ENCODE assay signal across 8 cellular contexts in the genomic region with DNA sequence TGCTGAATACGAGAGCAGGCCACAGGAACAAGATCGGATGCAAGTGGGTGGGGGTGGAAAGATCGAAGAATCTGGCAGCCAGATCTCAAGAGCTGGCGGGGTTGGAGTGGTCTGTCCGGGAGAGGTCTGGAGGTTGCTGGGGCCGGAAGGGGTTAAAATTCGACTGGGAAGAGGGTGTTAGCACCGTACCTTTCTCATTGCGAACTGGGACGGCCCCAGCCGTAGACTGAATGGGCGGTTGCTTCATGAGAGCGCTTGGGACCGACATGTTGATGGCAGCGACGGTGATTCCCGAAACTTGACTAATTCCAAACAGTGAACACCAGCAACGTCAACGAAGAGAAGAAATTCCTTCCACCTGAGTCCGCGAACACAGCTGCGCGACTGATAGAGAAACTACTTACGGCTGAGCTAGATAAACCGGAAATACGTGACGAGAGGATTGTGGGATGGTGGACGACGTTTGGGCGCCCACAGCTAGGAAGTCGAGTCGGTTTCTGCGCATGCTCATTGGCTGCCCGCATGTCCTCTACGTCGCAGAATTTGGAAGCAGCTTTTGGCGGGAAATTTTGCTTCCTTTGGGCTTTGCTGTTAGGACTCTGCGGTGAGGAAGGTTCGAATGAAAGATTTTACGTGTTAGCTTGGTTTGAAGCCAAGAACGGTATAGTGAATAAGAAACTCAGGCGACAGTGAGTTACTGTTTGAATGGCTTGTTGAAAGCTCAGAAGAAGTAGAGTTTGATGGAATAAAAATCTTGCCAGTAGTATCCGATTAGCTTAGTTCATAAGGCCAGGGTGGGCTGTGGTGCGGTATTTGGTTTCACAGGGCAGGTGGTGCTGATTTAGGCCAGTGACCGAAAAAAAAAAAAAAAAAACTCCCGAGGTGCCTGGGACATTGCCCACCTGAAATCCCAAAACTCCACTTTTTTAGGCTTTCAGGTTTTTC. TPM values are rescaled to one million over a fixed set of nuclear protein-coding genes. Genes with fewer than 3 reads are reported as not detected.
DNase-seq lines count a peak whose midpoint lies in the region; ATAC-seq, FAIRE-seq and TF ChIP-seq lines count a peak whose summit lies in the region.

A gene with protein sequence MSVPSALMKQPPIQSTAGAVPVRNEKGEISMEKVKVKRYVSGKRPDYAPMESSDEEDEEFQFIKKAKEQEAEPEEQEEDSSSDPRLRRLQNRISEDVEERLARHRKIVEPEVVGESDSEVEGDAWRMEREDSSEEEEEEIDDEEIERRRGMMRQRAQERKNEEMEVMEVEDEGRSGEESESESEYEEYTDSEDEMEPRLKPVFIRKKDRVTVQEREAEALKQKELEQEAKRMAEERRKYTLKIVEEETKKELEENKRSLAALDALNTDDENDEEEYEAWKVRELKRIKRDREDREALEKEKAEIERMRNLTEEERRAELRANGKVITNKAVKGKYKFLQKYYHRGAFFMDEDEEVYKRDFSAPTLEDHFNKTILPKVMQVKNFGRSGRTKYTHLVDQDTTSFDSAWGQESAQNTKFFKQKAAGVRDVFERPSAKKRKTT (minus strand): TSS at position 389 of the 945 bp plus-strand sequence. CDS start 121 bp downstream, at position 268.

- no TSS peak for BruUV-seq in mammary epithelial cell (replicated peaks; lab: Mats Ljungman, UMichigan)

- H3K36me3 ChIP-seq in WERI-Rb-1 (peaks cover 36% of the 10 kb centered on the region), mammary epithelial cell (ENCODE audit: insufficient read depth, low read length) (no peaks in the 10 kb centered on the region), iPS-20b (ENCODE audit: insufficient read depth, low read depth, low read length) (peaks cover 9% of the 10 kb centered on the region; the same call in 1 of the 2 replicates)

- dilution Hi-C loops in mammary epithelial cell (cut with HindIII; ENCODE audit: low sequenced_read_pairs) = no loop called here

- in situ Hi-C loops in mammary epithelial cell (cut with MboI; ENCODE audit: low sequenced_read_pairs in 2 of 2) = no loop called here

- H4K20me1 ChIP-seq in mammary epithelial cell (ENCODE audit: insufficient read depth, low read length) = no peaks in the 10 kb centered on the region

- H3K27me3 ChIP-seq in WERI-Rb-1 (ENCODE audit: insufficient read depth, low read depth, severe bottlenecking) (no peaks in the 10 kb centered on the region), mammary epithelial cell (ENCODE audit: insufficient read depth, low read length) (no peaks in the 10 kb centered on the region), iPS-20b (ENCODE audit: insufficient read depth, low read length) (peaks cover 15% of the 10 kb centered on the region; the same call in 1 of the 2 replicates)

- H3K27ac ChIP-seq in WERI-Rb-1 = peak within 1 kb of the TSS; percentile 78
- H3K27ac ChIP-seq in mammary epithelial cell (ENCODE audit: insufficient read depth, low read depth, low read length) = peak within 1 kb of the TSS; percentile 97
- H3K27ac ChIP-seq in iPS-20b (ENCODE audit: low read length) = no peak within 1 kb of the TSS
- peak within 1 kb of the TSS; percentile 67 to 96 (median 90) for H3K27ac ChIP-seq in skin epidermis

- DNase-seq in NCI-H2227 (lab: John Stamatoyannopoulos, UW; ENCODE audit: unreplicated experiment) (peak; percentile 96), WERI-Rb-1 (peak; percentile 95), mammary epithelial cell (peak; percentile 97)

- no peak for TF ChIP-seq CTCF in WERI-Rb-1 (IDR thresholded peaks at IDR 0.05; ENCODE audit: low read depth, low read length)
- no peak for TF ChIP-seq CTCF in mammary epithelial cell (conservative IDR thresholded peaks at IDR 0.05 in 1 of 2, IDR thresholded peaks at IDR 0.05 in 1 of 2; ENCODE audit: extremely low read depth in 1 of 2, insufficient read depth in 1 of 2, low read depth in 1 of 2, low read length in 2 of 2)

- H3K4me2 ChIP-seq in mammary epithelial cell (ENCODE audit: insufficient read depth, low read depth, low read length) = peak within 1 kb of the TSS; percentile 92

- H3K79me2 ChIP-seq in mammary epithelial cell (ENCODE audit: insufficient read depth, low read length) = peaks cover 61% of the 10 kb centered on the region

- peak; percentile 97 for FAIRE-seq in A204.1 (lab: Jason Lieb, UNC)

- H2AFZ ChIP-seq in mammary epithelial cell (ENCODE audit: low read depth, low read length) = peak within 1 kb of the TSS; percentile 77

- H3K4me3 ChIP-seq in WERI-Rb-1 (ENCODE audit: low read depth, low read length) (peak within 1 kb of the TSS; percentile 99), mammary epithelial cell (replicated peaks in 1 of 3; ENCODE audit: insufficient read depth in 1 of 3, low read depth in 2 of 3, low read length in 3 of 3) (peak within 1 kb of the TSS; percentile 75 to 84 (median 81)), iPS-20b (ENCODE audit: low read length) (peak within 1 kb of the TSS; percentile 92), skin epidermis (peak within 1 kb of the TSS; percentile 58 to 80 (median 73))

- intact Hi-C loops in mammary epithelial cell (cut with micrococcal nuclease) = no loop called here

- ATAC-seq in GM18867 (IDR thresholded peaks at IDR 0.05; ENCODE audit: unreplicated experiment) (peak; percentile 67), HG03139 (IDR thresholded peaks at IDR 0.05; ENCODE audit: unreplicated experiment) (peak; percentile 67)

- CTCF ChIA-PET in mammary epithelial cell (lab: Charles Lee; ENCODE audit: low non-redundant PET) = no interaction called here

- H3K4me1 ChIP-seq in mammary epithelial cell (ENCODE audit: insufficient read depth, low read length) (peaks cover 13% of the 10 kb centered on the region), iPS-20b (ENCODE audit: insufficient read depth, low read length) (no peaks in the 10 kb centered on the region)

- H3K9ac ChIP-seq in mammary epithelial cell (ENCODE audit: insufficient read depth, low read length) = peak within 1 kb of the TSS; percentile 99
- H3K9ac ChIP-seq in iPS-20b (ENCODE audit: low read depth, low read length) = peak within 1 kb of the TSS; percentile 93

- H3K9me3 ChIP-seq in WERI-Rb-1 (ENCODE audit: severe bottlenecking) = peaks cover 8% of the 10 kb centered on the region
- H3K9me3 ChIP-seq in mammary epithelial cell (replicated peaks; ENCODE audit: insufficient read depth, low read length) = no peaks in the 10 kb centered on the region
- H3K9me3 ChIP-seq in iPS-20b (ENCODE audit: insufficient read depth, low read depth, low read length) = no peaks in the 10 kb centered on the region

- 6% methylated on average over 35 of the region's 46 CpGs for WGBS in mammary epithelial cell (ENCODE audit: low coverage, missing lambda C conversion rate)

RNA-seq across cellular contexts. Expression of the gene that starts here (rescaled TPM):
- 10 to 100 TPM; 14.7 to 26.8 TPM for total RNA-seq in mammary epithelial cell
- 24.8 TPM for polyA plus RNA-seq in mammary epithelial cell
- polyA minus RNA-seq in mammary epithelial cell = 25.1 TPM
